Comparison of ENCODE assay signal across 31 cellular contexts in the genomic region with DNA sequence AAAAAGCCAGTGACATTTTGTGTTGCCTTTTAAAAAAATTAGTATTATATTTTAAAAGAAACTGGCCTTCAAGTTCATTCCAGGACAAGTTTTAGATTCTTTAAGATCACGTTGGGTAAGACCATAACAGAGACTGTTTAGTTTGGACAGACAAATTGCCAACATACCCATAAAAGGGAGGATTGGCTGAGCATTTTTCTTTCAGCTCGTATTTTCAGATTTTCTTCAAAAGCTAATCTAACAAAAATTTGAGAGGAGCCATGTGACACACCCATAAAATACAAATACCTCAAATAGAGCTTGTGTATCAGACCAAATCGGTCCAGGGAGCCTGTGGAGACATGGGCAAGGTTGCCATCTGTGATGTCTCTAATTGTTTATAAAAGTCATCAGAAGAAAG.
"Had no signal": no experiment of that assay in that cellular context is flagged by ENCODE, and none has a peak within 500 bp of the region (broad histone marks: within the 10 kb centered on the region; RNA-seq: fewer than 3 reads in every experiment).

No MANE protein-coding gene starts in this region.

- H3K4me3 Mint-ChIP-seq: activated CD8-positive, alpha-beta memory T cell treated with anti-CD3 and anti-CD28 coated beads, Interleukin-2, amount 10 ng/mL, durations not matched to agents 7 days and 5 days; activated CD8-positive, alpha-beta T cell treated with anti-CD3 and anti-CD28 coated beads, Interleukin-2, amount 10 ng/mL, durations not matched to agents 7 days and 5 days; dendritic cell treated with granulocyte-macrophage colony-stimulating factor and Interleukin-4, amounts not matched to agents 40 ng/mL and 50 ng/mL, for 4 days; immature natural killer cell; naive thymus-derived CD4-positive, alpha-beta T cell; neural progenitor cell; T-helper 1 cell treated with Interleukin-12 subunit alpha and Interleukin-12 subunit beta and Interleukin-4 antibody, amounts not matched to agents 30 μg/mL and 1 μg/mL, for 36 hours had no signal

- H3K4me1 ChIP-seq: adrenal gland, neural progenitor cell, testis had no signal

- H3K4me3 ChIP-seq: adrenal gland, heart left ventricle, neural progenitor cell, testis, upper lobe of left lung had no signal

- H3K9me3 Mint-ChIP-seq: activated naive CD4-positive, alpha-beta T cell treated with anti-CD3 and anti-CD28 coated beads, Interleukin-2, amount 50 U/mL, for 72 hours; activated T-helper 2 cell treated with anti-CD3 and anti-CD28 coated beads, Interferon-gamma antibody, Interleukin-2, Interleukin-4, amounts not matched to agents 10 μg/mL and 5 μg/mL and 100 μg/mL, durations not matched to agents 14 hours and 24 hours and 36 hours; dendritic cell treated with granulocyte-macrophage colony-stimulating factor and Interleukin-4, amounts not matched to agents 40 ng/mL and 50 ng/mL, for 4 days; neural progenitor cell; T-helper 1 cell treated with Interleukin-12 subunit alpha and Interleukin-12 subunit beta and Interleukin-4 antibody, amounts not matched to agents 30 μg/mL and 1 μg/mL, for 36 hours had no signal

- H3K27ac Mint-ChIP-seq: activated CD8-positive, alpha-beta memory T cell treated with anti-CD3 and anti-CD28 coated beads, Interleukin-2, amount 10 ng/mL, durations not matched to agents 7 days and 5 days; activated CD8-positive, alpha-beta T cell treated with anti-CD3 and anti-CD28 coated beads, Interleukin-2, amount 10 ng/mL, durations not matched to agents 7 days and 5 days; activated T-helper 2 cell treated with anti-CD3 and anti-CD28 coated beads, Interferon-gamma antibody, Interleukin-2, Interleukin-4, amounts not matched to agents 10 μg/mL and 5 μg/mL and 100 μg/mL, durations not matched to agents 14 hours and 24 hours and 36 hours; dendritic cell treated with granulocyte-macrophage colony-stimulating factor and Interleukin-4, amounts not matched to agents 40 ng/mL and 50 ng/mL, for 4 days; immature natural killer cell; neural progenitor cell; T-helper 1 cell treated with Interleukin-12 subunit alpha and Interleukin-12 subunit beta and Interleukin-4 antibody, amounts not matched to agents 30 μg/mL and 1 μg/mL, for 36 hours had no signal

- H3K36me3 Mint-ChIP-seq: activated CD8-positive, alpha-beta memory T cell treated with anti-CD3 and anti-CD28 coated beads, Interleukin-2, amount 10 ng/mL, durations not matched to agents 7 days and 5 days; activated naive CD4-positive, alpha-beta T cell treated with anti-CD3 and anti-CD28 coated beads, Interleukin-2, amount 50 U/mL, for 72 hours; naive thymus-derived CD4-positive, alpha-beta T cell; neural progenitor cell had no signal

- H3K9me3 ChIP-seq: adrenal gland, heart left ventricle, SK-N-SH, testis, upper lobe of left lung had no signal

- H3K27me3 Mint-ChIP-seq: dendritic cell treated with granulocyte-macrophage colony-stimulating factor and Interleukin-4, amounts not matched to agents 40 ng/mL and 50 ng/mL, for 4 days had no signal

- H3K27ac ChIP-seq: adrenal gland, brain microvascular endothelial cell, heart left ventricle, neural progenitor cell, parathyroid adenoma, upper lobe of left lung, WERI-Rb-1 had no signal

- H3K36me3 ChIP-seq: adrenal gland, brain microvascular endothelial cell, heart left ventricle, neural progenitor cell, upper lobe of left lung, WERI-Rb-1 had no signal

- H3K27me3 ChIP-seq: adrenal gland, brain microvascular endothelial cell, heart left ventricle, neural progenitor cell, testis, upper lobe of left lung had no signal

- DNase-seq: activated CD4-positive, alpha-beta T cell treated with anti-CD3 and anti-CD28 coated beads for 1 hour; activated CD4-positive, alpha-beta T cell treated with anti-CD3 and anti-CD28 coated beads, Interleukin-2, amount 50 U/mL, for 1 hour; activated CD8-positive, alpha-beta memory T cell treated with anti-CD3 and anti-CD28 coated beads, Interleukin-2, amount 10 ng/mL, durations not matched to agents 7 days and 5 days; activated CD8-positive, alpha-beta T cell treated with anti-CD3 and anti-CD28 coated beads, Interleukin-2, amount 10 ng/mL, durations not matched to agents 7 days and 5 days; activated naive CD4-positive, alpha-beta T cell; activated T-cell treated with anti-CD3 and anti-CD28 coated beads, Interleukin-2, amount 50 U/mL, for 48 hours; adrenal gland; brain microvascular endothelial cell; heart left ventricle; hypothalamus; immature natural killer cell; kidney; left colon; midbrain; naive thymus-derived CD4-positive, alpha-beta T cell; occipital lobe; right cardiac atrium; SK-N-SH; stimulated activated CD4-positive, alpha-beta T cell treated with anti-CD3 and anti-CD28 coated beads, Interleukin-2, amount 100 ng/mL, for 48 hours; stimulated activated naive CD4-positive, alpha-beta T cell treated with Interleukin-2 at 50 U/mL for 16 hours; SW 1271; T-helper 9 cell; testis; upper lobe of left lung; WERI-Rb-1 had no signal

- ATAC-seq: activated CD8-positive, alpha-beta memory T cell treated with anti-CD3 and anti-CD28 coated beads, Interleukin-2, amount 10 ng/mL, durations not matched to agents 7 days and 5 days; activated CD8-positive, alpha-beta T cell treated with anti-CD3 and anti-CD28 coated beads, Interleukin-2, amount 10 ng/mL, durations not matched to agents 7 days and 5 days; left colon; naive thymus-derived CD4-positive, alpha-beta T cell had no signal
